Comparison of ENCODE assay signal across 10 cellular contexts in genomic region chr20:53918010-53918311, GRCh38.
DNase-seq lines count a peak whose midpoint lies in the region; ATAC-seq and TF ChIP-seq lines count a peak whose summit lies in the region.
"Had no signal": no experiment of that assay in that cellular context is flagged by ENCODE, and none has a peak within 500 bp of the region (broad histone marks: within the 10 kb centered on the region; RNA-seq: fewer than 3 reads in every experiment).

No MANE protein-coding gene starts in this region.

- no peaks in the 10 kb centered on the region for H3K36me3 Mint-ChIP-seq in type B pancreatic cell

- H3K27ac Mint-ChIP-seq in type B pancreatic cell, result peak overlapping the region; percentile 81

- no peaks in the 10 kb centered on the region for H3K9me3 ChIP-seq in heart right ventricle
- H3K9me3 ChIP-seq in body of pancreas, result no peaks in the 10 kb centered on the region
- H3K9me3 ChIP-seq in muscle layer of duodenum (ENCODE audit: control insufficient read depth in 1 of 2, low read length in 2 of 2), result no peaks in the 10 kb centered on the region

- ATAC-seq in heart right ventricle (no peak), Right ventricle myocardium inferior (no peak), body of pancreas (no peak), HG03342 (IDR thresholded peaks at IDR 0.05; ENCODE audit: unreplicated experiment) (no peak)
- ATAC-seq: activated CD4-positive, CD25-positive, alpha-beta regulatory T cell treated with anti-CD3 and anti-CD28 coated beads, Interleukin-2, amount 50 U/mL, for 24 hours had no signal

- TF ChIP-seq CTCF in heart right ventricle (IDR thresholded peaks at IDR 0.05) (no peak), body of pancreas (IDR thresholded peaks at IDR 0.05) (no peak), type B pancreatic cell (conservative IDR thresholded peaks at IDR 0.05) (no peak)

- no peaks in the 10 kb centered on the region for H3K9me3 Mint-ChIP-seq in type B pancreatic cell

- H3K4me3 ChIP-seq in heart right ventricle, result no peak overlapping the region
- no peak overlapping the region for H3K4me3 ChIP-seq in body of pancreas
- H3K4me3 ChIP-seq in muscle layer of duodenum (ENCODE audit: low read depth in 1 of 2, low read length in 2 of 2), result no peak overlapping the region

- intact Hi-C loops in heart right ventricle (cut with DNase I), result loop anchor here in 2 of 10 donors (5.0 to 10.0 kb wide), 3 partner anchors 173 to 341 kb away; partner anchors contain the start of gene ZNF217 (in 1 of the 2)
- intact Hi-C loops in Right ventricle myocardium inferior (cut with DNase I), result loop anchor here (5.0 to 10.0 kb wide), 2 partner anchors 51 to 93 kb away; no protein-coding TSS in a partner anchor
- intact Hi-C loops in body of pancreas (cut with DNase I), result loop anchor here (5.0 kb wide), 1 partner anchor 341 kb away; no protein-coding TSS in a partner anchor

- peaks cover 51% of the 10 kb centered on the region for H3K4me1 Mint-ChIP-seq in type B pancreatic cell (ENCODE audit: unreplicated experiment)

- peak overlapping the region; percentile 22 for H3K4me3 Mint-ChIP-seq in type B pancreatic cell

- H3K27ac ChIP-seq in heart right ventricle (peak overlapping the region in 9 of 10 donors; percentile 69 to 97 (median 90)), body of pancreas (peak overlapping the region; percentile 32 to 87 (median 76)), muscle layer of duodenum (ENCODE audit: low read length) (peak overlapping the region; percentile 47)

- TF ChIP-seq POLR2A in body of pancreas (IDR thresholded peaks at IDR 0.05), result no peak

- H3K4me1 ChIP-seq in heart right ventricle, result peaks cover 5 to 62% (median 36%) of the 10 kb centered on the region in 9 donors
- peaks cover 29% of the 10 kb centered on the region for H3K4me1 ChIP-seq in body of pancreas
- H3K4me1 ChIP-seq in muscle layer of duodenum (ENCODE audit: control insufficient read depth in 1 of 2, insufficient read depth in 2 of 2, low read length in 2 of 2), result peaks cover 10 to 23% of the 10 kb centered on the region in 2 donors

- DNase-seq in heart right ventricle, result no peak
- no peak for DNase-seq in Right ventricle myocardium inferior (ENCODE audit: missing footprints)
- DNase-seq in body of pancreas, result no peak
- no peak for DNase-seq in type B pancreatic cell (ENCODE audit: extremely low spot score, unreplicated experiment)
- DNase-seq in cerebellar cortex (ENCODE audit: low spot score), result no peak
- no peak for DNase-seq in SKM-1 (lab: John Stamatoyannopoulos, UW; ENCODE audit: unreplicated experiment)
- DNase-seq: effector memory CD4-positive, alpha-beta T cell had no signal

- H3K27me3 Mint-ChIP-seq in type B pancreatic cell, result no peaks in the 10 kb centered on the region

- H3K36me3 ChIP-seq in heart right ventricle, result no peaks in the 10 kb centered on the region
- no peaks in the 10 kb centered on the region for H3K36me3 ChIP-seq in body of pancreas (replicated peaks in 1 of 2; ENCODE audit: insufficient read depth in 1 of 2, low read depth in 2 of 2)
- H3K36me3 ChIP-seq in muscle layer of duodenum (ENCODE audit: control insufficient read depth in 1 of 2, insufficient read depth in 2 of 2, low read length in 2 of 2), result no peaks in the 10 kb centered on the region

- H3K27me3 ChIP-seq in heart right ventricle (no peaks in the 10 kb centered on the region), body of pancreas (no peaks in the 10 kb centered on the region), muscle layer of duodenum (ENCODE audit: low read depth, low read length) (no peaks in the 10 kb centered on the region)
